In the genomic region with DNA sequence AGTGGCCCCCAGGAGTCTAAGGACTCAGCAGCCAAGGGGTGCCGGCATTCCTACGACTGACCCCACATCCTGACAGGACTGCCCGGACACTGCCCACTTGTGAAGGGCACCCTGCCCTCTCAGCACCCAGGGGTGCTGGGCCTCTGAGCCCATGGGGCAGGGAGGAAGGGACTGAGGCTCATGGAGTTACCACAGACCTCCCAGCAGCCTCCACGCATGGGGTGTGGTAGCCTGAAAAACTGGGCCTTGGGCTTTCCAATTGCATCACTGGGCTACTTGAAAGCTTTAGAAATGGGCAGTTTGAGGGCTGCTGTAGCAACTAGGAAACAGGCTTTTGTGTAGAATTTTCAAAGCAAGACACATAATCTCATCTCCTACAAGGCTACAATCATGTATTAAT, we compare ENCODE assay signal across 10 cellular contexts. TPM values are rescaled to one million over a fixed set of nuclear protein-coding genes. Genes with fewer than 3 reads are reported as not detected.
DNase-seq lines count a peak whose midpoint lies in the region; ATAC-seq and TF ChIP-seq lines count a peak whose summit lies in the region.
"Had no signal": no experiment of that assay in that cellular context is flagged by ENCODE, and none has a peak within 500 bp of the region (broad histone marks: within the 10 kb centered on the region; RNA-seq: fewer than 3 reads in every experiment).

No MANE protein-coding gene starts in this region.

- H3K4me3 ChIP-seq in adrenal gland (no peak overlapping the region), fibroblast of the aortic adventitia (ENCODE audit: low read depth, low read length) (no peak overlapping the region)
- H3K4me3 ChIP-seq: Peyer's patch, testis had no signal

- ATAC-seq in GM21390 (IDR thresholded peaks at IDR 0.05; ENCODE audit: unreplicated experiment) (no peak), GM19455 (IDR thresholded peaks at IDR 0.05; ENCODE audit: unreplicated experiment) (no peak)

- H3K4me1 ChIP-seq in adrenal gland (replicated peaks in 1 of 2), result peaks cover 42 to 43% of the 10 kb centered on the region in 2 donors

- H3K36me3 ChIP-seq in adrenal gland (replicated peaks in 1 of 2), result peaks cover 0 to 44% of the 10 kb centered on the region in 2 donors

- H3K27me3 Mint-ChIP-seq in CD14-positive monocyte (ENCODE audit: low read depth in 3 of 3) (no peaks in the 10 kb centered on the region), progenitor cell of endocrine pancreas (no peaks in the 10 kb centered on the region), type B pancreatic cell (no peaks in the 10 kb centered on the region)

- H3K4me1 Mint-ChIP-seq in CD14-positive monocyte (peaks cover 76% of the 10 kb centered on the region), progenitor cell of endocrine pancreas (ENCODE audit: low read depth) (peaks cover 3% of the 10 kb centered on the region), type B pancreatic cell (ENCODE audit: unreplicated experiment) (peaks cover 21% of the 10 kb centered on the region)

- H3K4me3 Mint-ChIP-seq in CD14-positive monocyte (no peak overlapping the region), progenitor cell of endocrine pancreas (ENCODE audit: low read depth) (no peak overlapping the region), type B pancreatic cell (no peak overlapping the region)

- TF ChIP-seq POLR2A in adrenal gland (IDR thresholded peaks at IDR 0.05), result no peak

- 62 to 84% (median 78%) methylated on average over 1 to 4 of the region's 4 CpGs; no CpG with 5 or more reads in 1 of the 4 donors for WGBS in adrenal gland, 4 donors

- H3K27me3 ChIP-seq in adrenal gland, result no peaks in the 10 kb centered on the region
- H3K27me3 ChIP-seq: Peyer's patch, testis had no signal

- intact Hi-C loops in CD14-positive monocyte (cut with micrococcal nuclease) (no loop called here), adrenal gland (cut with DNase I) (no loop called here)

- peak; percentile 74 for DNase-seq in CD14-positive monocyte (ENCODE audit: low spot score)
- DNase-seq in adrenal gland, result peak in 1 of 7 donors; percentile 46
- DNase-seq in fibroblast of the aortic adventitia (ENCODE audit: low read depth), result peak; percentile 62
- no peak for DNase-seq in progenitor cell of endocrine pancreas (ENCODE audit: low spot score, unreplicated experiment)
- DNase-seq in type B pancreatic cell (ENCODE audit: extremely low spot score, unreplicated experiment), result no peak
- no peak for DNase-seq in NCI-H1436 treated with DMSO at 0.1 percent for 48 hours (lab: John Stamatoyannopoulos, UW)

- TF ChIP-seq CTCF in CD14-positive monocyte (IDR thresholded peaks at IDR 0.05), result no peak
- TF ChIP-seq CTCF in adrenal gland (IDR thresholded peaks at IDR 0.05), result no peak
- no peak for TF ChIP-seq CTCF in fibroblast of the aortic adventitia (IDR thresholded peaks at IDR 0.05; ENCODE audit: insufficient read depth, low read length)
- TF ChIP-seq CTCF in progenitor cell of endocrine pancreas (IDR thresholded peaks at IDR 0.05; ENCODE audit: unreplicated experiment), result no peak
- no peak for TF ChIP-seq CTCF in type B pancreatic cell (conservative IDR thresholded peaks at IDR 0.05)

- peaks cover 0 to 2% (median 0%) of the 10 kb centered on the region in 7 donors for H3K9me3 Mint-ChIP-seq in CD14-positive monocyte
- no peaks in the 10 kb centered on the region for H3K9me3 Mint-ChIP-seq in progenitor cell of endocrine pancreas (ENCODE audit: low read depth)
- H3K9me3 Mint-ChIP-seq in type B pancreatic cell, result no peaks in the 10 kb centered on the region

- no peaks in the 10 kb centered on the region for H3K9me3 ChIP-seq in adrenal gland (replicated peaks in 1 of 3)
- H3K9me3 ChIP-seq: Peyer's patch, testis had no signal

- H3K36me3 Mint-ChIP-seq in CD14-positive monocyte, result peaks cover 54 to 79% of the 10 kb centered on the region in 2 donors
- peaks cover 12% of the 10 kb centered on the region for H3K36me3 Mint-ChIP-seq in progenitor cell of endocrine pancreas (ENCODE audit: insufficient read depth)
- peaks cover 24% of the 10 kb centered on the region for H3K36me3 Mint-ChIP-seq in type B pancreatic cell

- peak overlapping the region in 4 of 5 donors; percentile 38 to 68 (median 49) for H3K27ac ChIP-seq in adrenal gland
- H3K27ac ChIP-seq: Peyer's patch, testis had no signal

- peak overlapping the region; percentile 93 to 99 (median 96) for H3K27ac Mint-ChIP-seq in CD14-positive monocyte
- peak overlapping the region; percentile 59 for H3K27ac Mint-ChIP-seq in progenitor cell of endocrine pancreas
- no peak overlapping the region for H3K27ac Mint-ChIP-seq in type B pancreatic cell

RNA-seq across cellular contexts. Expression of gene TKT, which starts 13.2 kb away (rescaled TPM):
- 100 to 1,000 TPM; 562 to 582 TPM for polyA plus RNA-seq in CD14-positive monocyte
- total RNA-seq in adrenal gland, result 100 to 1,000 TPM; 256 to 516 (median 357) TPM
- polyA plus RNA-seq in adrenal gland, result 100 to 1,000 TPM; 131 to 253 (median 150) TPM
- 265 and 457 TPM in 2 replicates for total RNA-seq in fibroblast of the aortic adventitia (ENCODE audit: low replicate concordance)
- total RNA-seq in progenitor cell of endocrine pancreas, result 250 and 259 TPM in 2 replicates
- total RNA-seq in type B pancreatic cell (ENCODE audit: low replicate concordance), result 318 and 518 TPM in 2 replicates

Comparison
In these comparisons a context has a peak if more than half of its experiments do, and no peak if none do; other contexts are left out.
1. DNase-seq: peak in CD14-positive monocyte (single experiment) and fibroblast of the aortic adventitia (single experiment); none in progenitor cell of endocrine pancreas (single experiment), type B pancreatic cell (single experiment) and NCI-H1436 treated with DMSO at 0.1 percent for 48 hours (single experiment).